25 cellular contexts compared by ENCODE assay signal in the genomic region with DNA sequence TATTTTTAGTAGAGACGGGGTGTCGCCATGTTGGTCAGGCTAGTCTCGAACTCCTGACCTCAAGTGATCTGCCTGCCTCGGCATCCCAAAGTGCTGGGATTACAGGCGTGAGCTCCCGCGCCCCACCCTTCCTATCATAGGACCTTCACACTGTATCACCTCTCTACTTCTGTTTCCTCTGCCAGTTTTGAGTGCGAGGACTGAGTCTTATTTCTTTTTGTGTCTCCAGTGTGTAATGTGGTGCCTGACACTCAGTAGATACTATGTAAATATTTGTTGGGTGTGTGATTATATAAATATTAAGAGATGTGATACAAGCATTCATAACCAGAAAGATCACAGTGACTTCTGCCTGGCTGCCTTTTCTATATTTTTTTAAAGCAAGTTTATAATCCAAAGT. TPM values are rescaled to one million over a fixed set of nuclear protein-coding genes. Genes with fewer than 3 reads are reported as not detected.
A peak's percentile ranks its signal among the peaks of the same experiment; 100 is the strongest.
DNase-seq lines count a peak whose midpoint lies in the region; ATAC-seq and TF ChIP-seq lines count a peak whose summit lies in the region.
"Had no signal": no experiment of that assay in that cellular context is flagged by ENCODE, and none has a peak within 500 bp of the region (broad histone marks: within the 10 kb centered on the region; RNA-seq: fewer than 3 reads in every experiment).

No MANE protein-coding gene starts in this region.

- peak overlapping the region; percentile 4 for H3K27ac ChIP-seq in psoas muscle
- H3K27ac ChIP-seq: ascending aorta, C4-2B, cardiac muscle cell, skin epidermis had no signal

- intact Hi-C loops in activated T-helper 2 cell treated with anti-CD3 and anti-CD28 coated beads, Interferon-gamma antibody, Interleukin-2, Interleukin-4, amounts not matched to agents 10 μg/mL and 5 μg/mL and 100 μg/mL, durations not matched to agents 14 hours and 24 hours and 36 hours (cut with micrococcal nuclease): loop anchor here (5.0 kb wide), 3 partner anchors 34 to 319 kb away; no protein-coding TSS in a partner anchor
- intact Hi-C loops in psoas muscle (cut with DNase I): no loop called here

- peak overlapping the region; percentile 87 for H3K27ac Mint-ChIP-seq in activated T-helper 2 cell treated with anti-CD3 and anti-CD28 coated beads, Interferon-gamma antibody, Interleukin-2, Interleukin-4, amounts not matched to agents 10 μg/mL and 5 μg/mL and 100 μg/mL, durations not matched to agents 14 hours and 24 hours and 36 hours
- H3K27ac Mint-ChIP-seq: effector memory CD8-positive, alpha-beta T cell; natural killer cell had no signal

- TF ChIP-seq CTCF in psoas muscle (IDR thresholded peaks at IDR 0.05): no peak

- H3K27me3 Mint-ChIP-seq in activated T-cell treated with anti-CD3 and anti-CD28 coated beads, Interleukin-2, amount 50 U/mL, for 4 hours (ENCODE audit: low read depth): no peaks in the 10 kb centered on the region
- H3K27me3 Mint-ChIP-seq in activated T-helper 2 cell treated with anti-CD3 and anti-CD28 coated beads, Interferon-gamma antibody, Interleukin-2, Interleukin-4, amounts not matched to agents 10 μg/mL and 5 μg/mL and 100 μg/mL, durations not matched to agents 14 hours and 24 hours and 36 hours (ENCODE audit: low read depth): no peaks in the 10 kb centered on the region
- H3K27me3 Mint-ChIP-seq: effector memory CD8-positive, alpha-beta T cell had no signal

- no peaks in the 10 kb centered on the region for H3K9me3 Mint-ChIP-seq in activated T-cell treated with anti-CD3 and anti-CD28 coated beads, Interleukin-2, amount 50 U/mL, for 4 hours
- H3K9me3 Mint-ChIP-seq in activated T-helper 2 cell treated with anti-CD3 and anti-CD28 coated beads, Interferon-gamma antibody, Interleukin-2, Interleukin-4, amounts not matched to agents 10 μg/mL and 5 μg/mL and 100 μg/mL, durations not matched to agents 14 hours and 24 hours and 36 hours: peaks cover under 1% of the 10 kb centered on the region
- H3K9me3 Mint-ChIP-seq: effector memory CD8-positive, alpha-beta T cell; natural killer cell had no signal

- H3K9me3 ChIP-seq in psoas muscle: no peaks in the 10 kb centered on the region
- H3K9me3 ChIP-seq: ascending aorta had no signal

- peak overlapping the region; percentile 0 for H3K4me3 Mint-ChIP-seq in activated T-cell treated with anti-CD3 and anti-CD28 coated beads, Interleukin-2, amount 50 U/mL, for 4 hours
- H3K4me3 Mint-ChIP-seq in activated T-helper 2 cell treated with anti-CD3 and anti-CD28 coated beads, Interferon-gamma antibody, Interleukin-2, Interleukin-4, amounts not matched to agents 10 μg/mL and 5 μg/mL and 100 μg/mL, durations not matched to agents 14 hours and 24 hours and 36 hours (ENCODE audit: low read depth): peak overlapping the region; percentile 59
- H3K4me3 Mint-ChIP-seq: effector memory CD8-positive, alpha-beta T cell; natural killer cell had no signal

- H3K36me3 ChIP-seq in psoas muscle (ENCODE audit: insufficient read depth in 1 of 2, low read depth in 1 of 2): no peaks in the 10 kb centered on the region
- H3K36me3 ChIP-seq: ascending aorta, cardiac muscle cell had no signal

- no peak for ATAC-seq in activated T-cell treated with anti-CD3 and anti-CD28 coated beads, Interleukin-2, amount 50 U/mL, for 4 hours
- ATAC-seq in psoas muscle: peak in 3 of 4 donors; percentile 57 to 70 (median 63)
- ATAC-seq: effector memory CD8-positive, alpha-beta T cell; HCT116; left ventricle myocardium superior; natural killer cell had no signal

- no peak for DNase-seq in activated T-cell treated with anti-CD3 and anti-CD28 coated beads, Interleukin-2, amount 50 U/mL, for 4 hours
- no peak for DNase-seq in activated T-cell treated with anti-CD3 and anti-CD28 coated beads, Interleukin-2, amount 50 U/mL, for 48 hours
- peak; percentile 63 for DNase-seq in DMS53 (lab: John Stamatoyannopoulos, UW)
- no peak for DNase-seq in activated T-helper 2 cell treated with anti-CD3 and anti-CD28 coated beads, Interferon-gamma antibody, Interleukin-2, Interleukin-4, amounts not matched to agents 10 μg/mL and 5 μg/mL and 100 μg/mL, durations not matched to agents 14 hours and 24 hours and 36 hours (ENCODE audit: low spot score)
- no peak for DNase-seq in psoas muscle
- DNase-seq in NCI-H187 (lab: John Stamatoyannopoulos, UW): no peak
- DNase-seq in superior temporal gyrus (ENCODE audit: extremely low spot score): no peak
- no peak for DNase-seq in NCI-H2029 treated with DMSO at 0.1 percent for 48 hours (lab: John Stamatoyannopoulos, UW)
- DNase-seq: activated gamma-delta T cell treated with Interleukin-2 at 50 U/mL for 16 hours; cortex of kidney; effector memory CD8-positive, alpha-beta T cell; erythroblast; glutamatergic neuron; islet precursor cell; left ventricle myocardium superior; natural killer cell; NCI-H1092; NCI-H2029; NCI-H2227 treated with DMSO at 0.1 percent for 48 hours; NCI-H526 treated with DMSO at 0.1 percent for 48 hours had no signal

- H3K36me3 Mint-ChIP-seq in activated T-cell treated with anti-CD3 and anti-CD28 coated beads, Interleukin-2, amount 50 U/mL, for 4 hours (ENCODE audit: insufficient read depth): peaks cover 49% of the 10 kb centered on the region
- peaks cover 89% of the 10 kb centered on the region for H3K36me3 Mint-ChIP-seq in activated T-helper 2 cell treated with anti-CD3 and anti-CD28 coated beads, Interferon-gamma antibody, Interleukin-2, Interleukin-4, amounts not matched to agents 10 μg/mL and 5 μg/mL and 100 μg/mL, durations not matched to agents 14 hours and 24 hours and 36 hours (ENCODE audit: low read depth)
- H3K36me3 Mint-ChIP-seq: natural killer cell had no signal

- WGBS in psoas muscle, 3 donors: 45 to 90% (median 50%) methylated on average over 8 of the region's 8 CpGs

- H3K4me1 ChIP-seq in psoas muscle: peaks cover 28% of the 10 kb centered on the region
- H3K4me1 ChIP-seq: ascending aorta had no signal

- H3K27me3 ChIP-seq in psoas muscle (ENCODE audit: insufficient read depth in 3 of 3, low read length in 2 of 3): no peaks in the 10 kb centered on the region
- H3K27me3 ChIP-seq: ascending aorta, cardiac muscle cell had no signal

- peaks cover 89% of the 10 kb centered on the region for H3K4me1 Mint-ChIP-seq in activated T-cell treated with anti-CD3 and anti-CD28 coated beads, Interleukin-2, amount 50 U/mL, for 4 hours (ENCODE audit: low read depth)
- H3K4me1 Mint-ChIP-seq in activated T-helper 2 cell treated with anti-CD3 and anti-CD28 coated beads, Interferon-gamma antibody, Interleukin-2, Interleukin-4, amounts not matched to agents 10 μg/mL and 5 μg/mL and 100 μg/mL, durations not matched to agents 14 hours and 24 hours and 36 hours (ENCODE audit: low read depth): peaks cover 83% of the 10 kb centered on the region

- no peak overlapping the region for H3K4me3 ChIP-seq in psoas muscle
- H3K4me3 ChIP-seq: ascending aorta, cardiac muscle cell, skin epidermis had no signal

RNA-seq across cellular contexts. Expression of gene PRKCA, which starts 10.5 kb away (rescaled TPM):
- 100 to 1,000 TPM in 1 of 3 donors, 10 to 100 TPM in 2; 79.4 to 114 (median 95.3) TPM for total RNA-seq in activated T-cell treated with anti-CD3 and anti-CD28 coated beads, Interleukin-2, amount 50 U/mL, for 4 hours
- total RNA-seq in activated T-helper 2 cell treated with anti-CD3 and anti-CD28 coated beads, Interferon-gamma antibody, Interleukin-2, Interleukin-4, amounts not matched to agents 10 μg/mL and 5 μg/mL and 100 μg/mL, durations not matched to agents 14 hours and 24 hours and 36 hours: 268 and 272 TPM in 2 replicates
- total RNA-seq in psoas muscle: 10 to 100 TPM in 1 of 4 donors, 1 to 10 TPM in 3; 4.1 to 15.5 (median 8.8) TPM
- 10 to 100 TPM in 1 of 3 donors, 1 to 10 TPM in 1, under 1 TPM in 1; 0.35 to 14.5 (median 3.2) TPM for polyA plus RNA-seq in psoas muscle

Comparison
In these comparisons a context has a peak if more than half of its experiments do, and no peak if none do; other contexts are left out.
1. ATAC-seq: peak in psoas muscle (3 of 4); none in activated T-cell treated with anti-CD3 and anti-CD28 coated beads, Interleukin-2, amount 50 U/mL, for 4 hours (0 of 2).
2. RNA of gene PRKCA, which starts 10.5 kb away (total RNA-seq): 268 to 272 TPM in activated T-helper 2 cell treated with anti-CD3 and anti-CD28 coated beads, Interferon-gamma antibody, Interleukin-2, Interleukin-4, amounts not matched to agents 10 μg/mL and 5 μg/mL and 100 μg/mL, durations not matched to agents 14 hours and 24 hours and 36 hours and 79.4 to 114 TPM in activated T-cell treated with anti-CD3 and anti-CD28 coated beads, Interleukin-2, amount 50 U/mL, for 4 hours; 4.1 to 15.5 TPM in psoas muscle; every median in the first group is over 4 times any median in the second.